Comparison of ENCODE assay signal across 10 cellular contexts in genomic region chr1:228407118-228408040, GRCh38. TPM values are rescaled to one million over a fixed set of nuclear protein-coding genes. Genes with fewer than 3 reads are reported as not detected.
A peak's percentile ranks its signal among the peaks of the same experiment; 100 is the strongest.
DNase-seq lines count a peak whose midpoint lies in the region; ATAC-seq lines count a peak whose summit lies in the region.
"Had no signal": no experiment of that assay in that cellular context is flagged by ENCODE, and none has a peak within 500 bp of the region (broad histone marks: within the 10 kb centered on the region; RNA-seq: fewer than 3 reads in every experiment).

No MANE protein-coding gene starts in this region.

- H3K4me1 Mint-ChIP-seq in activated CD8-positive, alpha-beta memory T cell treated with anti-CD3 and anti-CD28 coated beads, Interleukin-2, amount 10 ng/mL, durations not matched to agents 7 days and 5 days: peaks cover 42% of the 10 kb centered on the region
- peaks cover 29% of the 10 kb centered on the region for H3K4me1 Mint-ChIP-seq in activated T-helper 17 cell treated with anti-CD3 and anti-CD28 coated beads, Interleukin-2, amount 50 U/mL, for 72 hours

- no peak for DNase-seq in activated CD8-positive, alpha-beta memory T cell treated with anti-CD3 and anti-CD28 coated beads, Interleukin-2, amount 10 ng/mL, durations not matched to agents 7 days and 5 days
- DNase-seq in activated CD8-positive, alpha-beta memory T cell treated with anti-CD3 and anti-CD28 coated beads, Interleukin-2, amount 50 U/mL, for 4 hours: no peak
- DNase-seq in left kidney (ENCODE audit: low read depth, low spot score) (peak; percentile 23), NCI-H1694 (lab: John Stamatoyannopoulos, UW) (no peak), GM19238 (ENCODE audit: insufficient read length, low spot score) (no peak)

- CTCF ChIA-PET in activated CD8-positive, alpha-beta memory T cell treated with anti-CD3 and anti-CD28 coated beads, Interleukin-2, amount 10 ng/mL, durations not matched to agents 7 days and 5 days (lab: Charles Lee): interaction anchor here (0.6 to 5.9 kb wide), 5 partner anchors 50 to 284 kb away, joined by 3 to 44 read pairs (median 3); a partner anchor contains a TSS

- H3K36me3 Mint-ChIP-seq in activated CD8-positive, alpha-beta memory T cell treated with anti-CD3 and anti-CD28 coated beads, Interleukin-2, amount 10 ng/mL, durations not matched to agents 7 days and 5 days: peaks cover 29% of the 10 kb centered on the region
- H3K36me3 Mint-ChIP-seq in activated T-helper 17 cell treated with anti-CD3 and anti-CD28 coated beads, Interleukin-2, amount 50 U/mL, for 72 hours (ENCODE audit: low read depth): peaks cover 42% of the 10 kb centered on the region

- ATAC-seq in activated CD8-positive, alpha-beta memory T cell treated with anti-CD3 and anti-CD28 coated beads, Interleukin-2, amount 10 ng/mL, durations not matched to agents 7 days and 5 days: peak; percentile 68
- ATAC-seq in activated T-helper 17 cell treated with anti-CD3 and anti-CD28 coated beads, Interleukin-2, amount 50 U/mL, for 72 hours (replicated peaks): no peak
- ATAC-seq in GM18868 (IDR thresholded peaks at IDR 0.05; ENCODE audit: unreplicated experiment): no peak

- peak overlapping the region; percentile 89 for H3K4me3 ChIP-seq in thymus (ENCODE audit: low read length)

- H3K27ac ChIP-seq in thymus (ENCODE audit: low read depth): peak overlapping the region; percentile 86

- H3K36me3 ChIP-seq in thymus (ENCODE audit: control insufficient read depth, insufficient read depth): peaks cover 25% of the 10 kb centered on the region

- H3K9me3 Mint-ChIP-seq in activated CD8-positive, alpha-beta memory T cell treated with anti-CD3 and anti-CD28 coated beads, Interleukin-2, amount 10 ng/mL, durations not matched to agents 7 days and 5 days (ENCODE audit: low read depth): no peaks in the 10 kb centered on the region
- no peaks in the 10 kb centered on the region for H3K9me3 Mint-ChIP-seq in activated T-helper 17 cell treated with anti-CD3 and anti-CD28 coated beads, Interleukin-2, amount 50 U/mL, for 72 hours

- no peaks in the 10 kb centered on the region for H3K9me3 ChIP-seq in thymus (ENCODE audit: control insufficient read depth)

- H3K27me3 ChIP-seq in thymus (ENCODE audit: control insufficient read depth, insufficient read depth): no peaks in the 10 kb centered on the region

- 39% methylated on average over 28 of the region's 28 CpGs for WGBS in thymus

- H3K4me3 Mint-ChIP-seq in activated CD8-positive, alpha-beta memory T cell treated with anti-CD3 and anti-CD28 coated beads, Interleukin-2, amount 10 ng/mL, durations not matched to agents 7 days and 5 days: peak overlapping the region; percentile 98
- peak overlapping the region; percentile 95 for H3K4me3 Mint-ChIP-seq in activated T-helper 17 cell treated with anti-CD3 and anti-CD28 coated beads, Interleukin-2, amount 50 U/mL, for 72 hours

- peaks cover 24% of the 10 kb centered on the region for H3K4me1 ChIP-seq in thymus (ENCODE audit: control insufficient read depth, insufficient read depth, low read length)

- peak overlapping the region; percentile 81 for H3K27ac Mint-ChIP-seq in activated CD8-positive, alpha-beta memory T cell treated with anti-CD3 and anti-CD28 coated beads, Interleukin-2, amount 10 ng/mL, durations not matched to agents 7 days and 5 days
- H3K27ac Mint-ChIP-seq in activated T-helper 17 cell treated with anti-CD3 and anti-CD28 coated beads, Interleukin-2, amount 50 U/mL, for 72 hours: peak overlapping the region; percentile 95

- no peaks in the 10 kb centered on the region for H3K27me3 Mint-ChIP-seq in activated CD8-positive, alpha-beta memory T cell treated with anti-CD3 and anti-CD28 coated beads, Interleukin-2, amount 10 ng/mL, durations not matched to agents 7 days and 5 days
- H3K27me3 Mint-ChIP-seq in activated T-helper 17 cell treated with anti-CD3 and anti-CD28 coated beads, Interleukin-2, amount 50 U/mL, for 72 hours: no peaks in the 10 kb centered on the region

RNA-seq across cellular contexts. Expression of gene TRIM11, which starts 0.7 kb away (rescaled TPM):
- 10 to 100 TPM; 65.1 to 66.1 TPM for total RNA-seq in activated CD8-positive, alpha-beta memory T cell treated with anti-CD3 and anti-CD28 coated beads, Interleukin-2, amount 10 ng/mL, durations not matched to agents 7 days and 5 days
- 10 to 100 TPM; 41.7 to 48.6 TPM for total RNA-seq in activated T-helper 17 cell treated with anti-CD3 and anti-CD28 coated beads, Interleukin-2, amount 50 U/mL, for 72 hours
- 21.8 TPM for polyA plus RNA-seq in thymus

RNA-seq across cellular contexts. Expression of gene TRIM17, which starts 9.3 kb away (rescaled TPM):
- total RNA-seq in activated CD8-positive, alpha-beta memory T cell treated with anti-CD3 and anti-CD28 coated beads, Interleukin-2, amount 10 ng/mL, durations not matched to agents 7 days and 5 days: 1 to 10 TPM; 2.6 to 2.8 TPM
- 1 to 10 TPM; 1.7 to 1.9 TPM for total RNA-seq in activated T-helper 17 cell treated with anti-CD3 and anti-CD28 coated beads, Interleukin-2, amount 50 U/mL, for 72 hours
- 0.50 TPM for polyA plus RNA-seq in thymus
- total RNA-seq: Daoy, dermis microvascular lymphatic vessel endothelial cell had no signal
